ENCODE assay signal across 1 cellular context in the genomic region with DNA sequence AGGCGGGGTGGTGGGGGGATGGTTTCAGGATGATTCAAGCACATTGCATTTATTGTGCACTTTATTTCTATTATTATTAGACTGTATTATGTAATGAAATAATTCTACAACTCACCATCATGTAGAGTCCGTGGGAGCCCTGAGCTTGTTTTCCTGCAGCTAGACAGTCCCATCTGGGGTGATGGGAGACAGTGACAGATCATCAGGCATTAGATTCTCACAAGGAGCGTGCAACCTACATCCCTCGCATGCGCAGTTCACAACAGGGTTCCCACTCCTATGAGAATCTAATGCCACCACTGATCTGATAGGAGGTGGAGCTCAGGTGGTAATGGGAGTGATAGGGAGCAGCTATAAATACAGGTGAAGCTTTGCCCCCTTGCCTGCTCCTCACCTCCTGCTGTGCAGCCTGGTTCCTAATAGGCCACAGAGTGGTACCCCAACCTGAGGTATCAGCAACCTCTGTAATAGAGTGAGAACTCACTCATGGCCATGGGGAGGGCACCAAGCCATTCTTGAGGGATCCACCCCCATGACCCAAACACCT. TPM values are rescaled to one million over a fixed set of nuclear protein-coding genes. Genes with fewer than 3 reads are reported as not detected.
"Had no signal": no experiment of that assay in that cellular context is flagged by ENCODE, and none has a peak within 500 bp of the region (broad histone marks: within the 10 kb centered on the region; RNA-seq: fewer than 3 reads in every experiment).

No MANE protein-coding gene starts in this region.

RNA-seq across cellular contexts. Expression of a gene that starts 40.9 kb away (rescaled TPM):
- polyA plus RNA-seq: IgD-negative memory B cell had no signal
